Comparison of ENCODE assay signal across 8 cellular contexts in the genomic region with DNA sequence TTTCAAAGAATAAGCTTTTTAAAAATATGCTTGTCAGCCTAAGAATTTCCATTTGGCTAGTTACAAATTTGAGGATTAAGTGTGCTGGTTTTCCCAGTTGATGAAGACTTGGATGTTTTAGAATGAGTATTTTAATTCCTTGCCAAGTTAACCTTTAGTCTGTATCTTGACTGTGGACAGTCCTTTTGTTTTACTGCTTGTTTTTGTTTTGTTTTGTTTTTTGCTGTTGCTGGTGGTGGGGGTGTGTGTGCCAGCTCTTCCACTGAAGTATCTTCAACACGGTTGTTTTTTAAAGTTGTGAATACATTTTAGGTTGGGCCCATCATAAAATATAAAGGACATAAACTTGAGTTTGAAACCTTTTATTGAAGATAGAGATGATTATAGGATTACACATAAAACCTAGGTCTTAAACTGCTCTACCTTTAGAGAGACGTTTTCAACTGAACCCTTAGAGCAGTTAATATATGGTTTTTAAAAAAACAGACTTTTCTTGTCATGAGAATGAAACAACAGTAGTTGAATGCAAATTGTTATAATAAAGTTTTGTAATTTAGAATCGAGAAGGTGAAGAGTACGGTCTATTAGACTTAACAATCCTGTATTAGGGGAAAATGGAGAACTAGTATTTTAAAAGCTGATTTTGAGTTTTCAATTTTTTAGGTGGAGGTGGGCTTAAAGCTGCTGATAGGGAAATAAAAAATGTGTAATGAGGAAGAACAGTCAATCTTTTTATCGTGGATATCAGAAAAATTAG. TPM values are rescaled to one million over a fixed set of nuclear protein-coding genes. Genes with fewer than 3 reads are reported as not detected.
DNase-seq lines count a peak whose midpoint lies in the region; ATAC-seq and FAIRE-seq lines count a peak whose summit lies in the region.

No MANE protein-coding gene starts in this region.

- H3K9ac ChIP-seq in adipocyte (ENCODE audit: low read length) (peak overlapping the region; percentile 99), iPS-20b (ENCODE audit: low read depth, low read length) (peak overlapping the region; percentile 45; the same call in 1 of the 2 replicates), skeletal muscle tissue (ENCODE audit: low read depth in 1 of 3, low read length in 3 of 3) (peak overlapping the region; percentile 94 to 99 (median 98))

- peaks cover 37% of the 10 kb centered on the region for H3K4me1 ChIP-seq in adipocyte (ENCODE audit: control insufficient read depth, insufficient read depth, low read length)
- H3K4me1 ChIP-seq in iPS-20b (ENCODE audit: insufficient read depth, low read length), result peaks cover 41% of the 10 kb centered on the region
- H3K4me1 ChIP-seq in skeletal muscle tissue (ENCODE audit: control insufficient read depth in 3 of 3, insufficient read depth in 3 of 3, low read length in 3 of 3), result peaks cover 17 to 34% (median 19%) of the 10 kb centered on the region in 3 donors

- no peak for DNase-seq in GM18507 (ENCODE audit: extremely low spot score, insufficient read length, low read depth)
- peak; percentile 44 for DNase-seq in adipocyte (ENCODE audit: low read depth)
- no peak for DNase-seq in NCI-H1417 (lab: John Stamatoyannopoulos, UW)

- H3K27me3 ChIP-seq in adipocyte (replicated peaks; ENCODE audit: control insufficient read depth, insufficient read depth, low read length) (no peaks in the 10 kb centered on the region), iPS-20b (ENCODE audit: insufficient read depth, low read length) (no peaks in the 10 kb centered on the region), skeletal muscle tissue (ENCODE audit: control insufficient read depth in 3 of 3, insufficient read depth in 3 of 3, low read length in 3 of 3) (no peaks in the 10 kb centered on the region)

- H3K36me3 ChIP-seq in adipocyte (ENCODE audit: control insufficient read depth, insufficient read depth, low read length, severe bottlenecking) (peaks cover 8% of the 10 kb centered on the region), iPS-20b (ENCODE audit: insufficient read depth, low read depth, low read length) (no peaks in the 10 kb centered on the region), skeletal muscle tissue (ENCODE audit: control insufficient read depth in 3 of 3, insufficient read depth in 3 of 3, low read length in 3 of 3) (peaks cover 0 to 2% (median 0%) of the 10 kb centered on the region in 3 donors)

- H3K9me3 ChIP-seq in adipocyte (ENCODE audit: control insufficient read depth, low read length) (no peaks in the 10 kb centered on the region), iPS-20b (ENCODE audit: insufficient read depth, low read depth, low read length) (no peaks in the 10 kb centered on the region), skeletal muscle tissue (ENCODE audit: control insufficient read depth in 3 of 3, low read length in 3 of 3) (no peaks in the 10 kb centered on the region)

- H3K27ac ChIP-seq in iPS-20b (ENCODE audit: low read length) (no peak overlapping the region), skeletal muscle tissue (ENCODE audit: low read depth, low read length) (peak overlapping the region; percentile 99)

- ATAC-seq in HG03280 (IDR thresholded peaks at IDR 0.05; ENCODE audit: unreplicated experiment) (no peak), HG03457 (IDR thresholded peaks at IDR 0.05; ENCODE audit: unreplicated experiment) (no peak), HG03039 (IDR thresholded peaks at IDR 0.05; ENCODE audit: unreplicated experiment) (no peak)

- peak; percentile 21 for FAIRE-seq in GM18507 (lab: Jason Lieb, UNC)

- peak overlapping the region; percentile 95 for H3K4me3 ChIP-seq in adipocyte (ENCODE audit: low read length)
- H3K4me3 ChIP-seq in iPS-20b (ENCODE audit: low read length), result peak overlapping the region; percentile 82
- peak overlapping the region; percentile 17 to 92 (median 84) for H3K4me3 ChIP-seq in skeletal muscle tissue (ENCODE audit: low read length in 3 of 3)

RNA-seq across cellular contexts. Expression of a gene that starts 3.9 kb away (rescaled TPM):
- 274 TPM for total RNA-seq in skeletal muscle tissue

Comparison
In these comparisons a context has a peak if more than half of its experiments do, and no peak if none do; other contexts are left out.
1. H3K9ac ChIP-seq: peak in every context shown above with its lines; median percentile 99 in adipocyte; 98 in skeletal muscle tissue; 45 in iPS-20b.